ENCODE assay signal across 27 cellular contexts in genomic region chr5:109873687-109874086, GRCh38.
"Had no signal": no experiment of that assay in that cellular context is flagged by ENCODE, and none has a peak within 500 bp of the region (broad histone marks: within the 10 kb centered on the region; RNA-seq: fewer than 3 reads in every experiment).

No MANE protein-coding gene starts in this region.

- H3K9me3 ChIP-seq: ascending aorta, psoas muscle, sigmoid colon, transverse colon, uterus had no signal

- H3K9me3 Mint-ChIP-seq: activated T-cell treated with anti-CD3 and anti-CD28 coated beads, Interleukin-2, amount 50 U/mL, for 4 hours; activated T-helper 17 cell treated with anti-CD3 and anti-CD28 coated beads, Interleukin-2, amount 50 U/mL, for 72 hours; stimulated activated effector memory CD8-positive, alpha-beta T cell treated with anti-CD3 and anti-CD28 coated beads, Interleukin-12 subunit alpha, Interleukin-12 subunit beta, amount 100 ng/mL, for 72 hours; T-cell; T-helper 2 cell treated with Interferon-gamma antibody and Interleukin-4, amounts not matched to agents 5 μg/mL and 100 μg/mL, for 36 hours had no signal

- H3K27ac ChIP-seq: ascending aorta, brain microvascular endothelial cell, coronary artery, dorsolateral prefrontal cortex, left ventricle myocardium inferior, parathyroid adenoma, psoas muscle, sigmoid colon, transverse colon, uterus had no signal

- H3K4me3 Mint-ChIP-seq: activated B cell treated with CpG ODN at 0.5 μM for 24 hours; activated T-cell treated with anti-CD3 and anti-CD28 coated beads, Interleukin-2, amount 50 U/mL, for 4 hours; activated T-helper 17 cell treated with anti-CD3 and anti-CD28 coated beads, Interleukin-2, amount 50 U/mL, for 72 hours; naive B cell; neural crest cell; stimulated activated effector memory CD8-positive, alpha-beta T cell treated with anti-CD3 and anti-CD28 coated beads, Interleukin-12 subunit alpha, Interleukin-12 subunit beta, amount 100 ng/mL, for 72 hours; T-helper 2 cell treated with Interferon-gamma antibody and Interleukin-4, amounts not matched to agents 5 μg/mL and 100 μg/mL, for 36 hours had no signal

- H3K4me1 ChIP-seq: ascending aorta, left ventricle myocardium inferior, parathyroid adenoma, psoas muscle, sigmoid colon, transverse colon, uterus had no signal

- H3K27me3 Mint-ChIP-seq: activated B cell treated with CpG ODN at 0.5 μM for 24 hours; activated T-helper 17 cell treated with anti-CD3 and anti-CD28 coated beads, Interleukin-2, amount 50 U/mL, for 72 hours; naive B cell; T-cell had no signal

- H3K27ac Mint-ChIP-seq: activated B cell treated with CpG ODN at 0.5 μM for 24 hours; activated naive CD4-positive, alpha-beta T cell treated with anti-CD3 and anti-CD28 coated beads, Interleukin-2, amount 50 U/mL, for 72 hours; activated T-helper 17 cell treated with anti-CD3 and anti-CD28 coated beads, Interleukin-2, amount 50 U/mL, for 72 hours; naive B cell; stimulated activated effector memory CD8-positive, alpha-beta T cell treated with anti-CD3 and anti-CD28 coated beads, Interleukin-12 subunit alpha, Interleukin-12 subunit beta, amount 100 ng/mL, for 72 hours; T-helper 2 cell treated with Interferon-gamma antibody and Interleukin-4, amounts not matched to agents 5 μg/mL and 100 μg/mL, for 36 hours had no signal

- H3K4me1 Mint-ChIP-seq: activated B cell treated with CpG ODN at 0.5 μM for 24 hours, naive B cell, neural crest cell had no signal

- DNase-seq: activated B cell treated with CpG ODN at 0.5 μM for 24 hours; activated CD4-positive, alpha-beta T cell treated with anti-CD3 and anti-CD28 coated beads, Interleukin-2, amount 50 U/mL, for 4 hours; activated CD8-positive, alpha-beta memory T cell treated with anti-CD3 and anti-CD28 coated beads, Interleukin-2, amount 50 U/mL, for 48 hours; activated gamma-delta T cell treated with Interleukin-2 at 50 U/mL for 16 hours; activated T-cell treated with anti-CD3 and anti-CD28 coated beads, Interleukin-2, amount 50 U/mL, for 4 hours; brain microvascular endothelial cell; dorsolateral prefrontal cortex; effector memory CD4-positive, alpha-beta T cell; left ventricle myocardium inferior; mammary epithelial cell; naive B cell; occipital lobe; psoas muscle; sigmoid colon; small intestine; stimulated activated CD4-positive, alpha-beta T cell treated with anti-CD3 and anti-CD28 coated beads, Interleukin-4, amount 100 ng/mL, for 24 hours; T-cell; transverse colon; uterus had no signal

- H3K4me3 ChIP-seq: ascending aorta, coronary artery, dorsolateral prefrontal cortex, left ventricle myocardium inferior, psoas muscle, sigmoid colon, transverse colon, uterus had no signal

- H3K36me3 ChIP-seq: ascending aorta, brain microvascular endothelial cell, left ventricle myocardium inferior, sigmoid colon, transverse colon, uterus had no signal

- ATAC-seq: activated T-helper 17 cell treated with anti-CD3 and anti-CD28 coated beads, Interleukin-2, amount 50 U/mL, for 72 hours; psoas muscle; stimulated activated effector memory CD8-positive, alpha-beta T cell treated with anti-CD3 and anti-CD28 coated beads, Interleukin-12 subunit alpha, Interleukin-12 subunit beta, amount 100 ng/mL, for 72 hours had no signal

- H3K27me3 ChIP-seq: ascending aorta, brain microvascular endothelial cell, dorsolateral prefrontal cortex, sigmoid colon, transverse colon, uterus had no signal
